In genomic region chr4:107987916-107988762, GRCh38 we compare ENCODE assay signal across 10 cellular contexts. TPM values are rescaled to one million over a fixed set of nuclear protein-coding genes. Genes with fewer than 3 reads are reported as not detected.
A peak's percentile ranks its signal among the peaks of the same experiment; 100 is the strongest.
DNase-seq lines count a peak whose midpoint lies in the region; ATAC-seq and TF ChIP-seq lines count a peak whose summit lies in the region.
"Had no signal": no experiment of that assay in that cellular context is flagged by ENCODE, and none has a peak within 500 bp of the region (broad histone marks: within the 10 kb centered on the region; RNA-seq: fewer than 3 reads in every experiment).

No MANE protein-coding gene starts in this region.

- H3K27me3 ChIP-seq in esophagus muscularis mucosa, result no peaks in the 10 kb centered on the region
- H3K27me3 ChIP-seq in gastrocnemius medialis, result no peaks in the 10 kb centered on the region

- WGBS in esophagus muscularis mucosa, result 88% methylated on average over 10 of the region's 10 CpGs

- BruUV-seq in Calu3 (replicated peaks; lab: Mats Ljungman, UMichigan) (TSS peak; percentile 37), OCI-LY7 (replicated peaks; lab: Mats Ljungman, UMichigan) (no TSS peak)

- H3K4me1 Mint-ChIP-seq in Calu3 (ENCODE audit: low read depth, unreplicated experiment), result peaks cover 19% of the 10 kb centered on the region

- TF ChIP-seq CTCF in Calu3 (IDR thresholded peaks at IDR 0.05; ENCODE audit: unreplicated experiment), result no peak
- TF ChIP-seq CTCF in OCI-LY7 (conservative IDR thresholded peaks at IDR 0.05; ENCODE audit: low read length), result no peak
- TF ChIP-seq CTCF in esophagus muscularis mucosa (IDR thresholded peaks at IDR 0.05), result no peak
- TF ChIP-seq CTCF in gastrocnemius medialis (IDR thresholded peaks at IDR 0.05 in 4 of 5, conservative IDR thresholded peaks at IDR 0.05 in 1 of 5), result no peak

- H3K9me2 ChIP-seq in OCI-LY7 (ENCODE audit: insufficient read depth, low read length), result no peaks in the 10 kb centered on the region

- peak overlapping the region; percentile 96 for H2AFZ ChIP-seq in OCI-LY7 (ENCODE audit: low read length)

- H3K4me1 ChIP-seq in OCI-LY7 (ENCODE audit: insufficient read depth, low read length, poor library complexity, severe bottlenecking) (peaks cover 29% of the 10 kb centered on the region), esophagus muscularis mucosa (peaks cover 0 to 53% (median 47%) of the 10 kb centered on the region in 4 donors), gastrocnemius medialis (peaks cover 22 to 31% of the 10 kb centered on the region in 2 donors)

- H3K4me3 Mint-ChIP-seq in Calu3 (ENCODE audit: low read depth, unreplicated experiment), result peak overlapping the region; percentile 86

- TF ChIP-seq POLR2A in esophagus muscularis mucosa (IDR thresholded peaks at IDR 0.05; ENCODE audit: low read depth) (no peak), gastrocnemius medialis (IDR thresholded peaks at IDR 0.05) (no peak)

- no peak overlapping the region for H3K27ac ChIP-seq in OCI-LY7 (ENCODE audit: low read depth, low read length, poor library complexity, severe bottlenecking)
- peak overlapping the region; percentile 92 to 98 (median 95) for H3K27ac ChIP-seq in esophagus muscularis mucosa (replicated peaks in 1 of 4)
- peak overlapping the region; percentile 92 to 99 (median 96) for H3K27ac ChIP-seq in gastrocnemius medialis

- H3K27me3 Mint-ChIP-seq in Calu3 (ENCODE audit: unreplicated experiment), result no peaks in the 10 kb centered on the region

- POLR2A ChIA-PET in OCI-LY7 (lab: Charles Lee), result interaction anchor here (0.5 kb wide), 1 partner anchor 44 kb away, joined by 4 read pairs; no protein-coding TSS in a partner anchor

- H3K4me2 ChIP-seq in OCI-LY7 (ENCODE audit: low read length), result peak overlapping the region; percentile 97

- H3K79me2 ChIP-seq in OCI-LY7 (ENCODE audit: insufficient read depth, low read depth, low read length), result peaks cover 34% of the 10 kb centered on the region

- H3K36me3 ChIP-seq in OCI-LY7 (ENCODE audit: insufficient read depth, low read length) (no peaks in the 10 kb centered on the region), esophagus muscularis mucosa (no peaks in the 10 kb centered on the region), gastrocnemius medialis (no peaks in the 10 kb centered on the region)

- peaks cover 34% of the 10 kb centered on the region for H3K36me3 Mint-ChIP-seq in Calu3 (ENCODE audit: insufficient read depth, unreplicated experiment)

- H4K20me1 ChIP-seq in OCI-LY7 (ENCODE audit: insufficient read depth, low read length), result peaks cover 17% of the 10 kb centered on the region

- TF ChIP-seq EP300 in esophagus muscularis mucosa (IDR thresholded peaks at IDR 0.05), result no peak

- in situ Hi-C loops in gastrocnemius medialis (cut with MboI; ENCODE audit: low sequenced_read_pairs in 4 of 4), result loop anchor here in 2 of 4 donors (10.0 kb wide), 1 partner anchor 53 kb away; the partner anchor contains the start of gene CYP2U1 (in 2 of the 2)

- no peak for ATAC-seq in gastrocnemius medialis
- ATAC-seq in HG03378 (IDR thresholded peaks at IDR 0.05; ENCODE audit: unreplicated experiment), result no peak
- ATAC-seq in GM19463 (IDR thresholded peaks at IDR 0.05; ENCODE audit: unreplicated experiment), result no peak
- ATAC-seq in GM19397 (IDR thresholded peaks at IDR 0.05; ENCODE audit: unreplicated experiment), result no peak

- CTCF ChIA-PET in Calu3 (lab: Charles Lee), result no interaction called here
- CTCF ChIA-PET in OCI-LY7 (lab: Charles Lee; ENCODE audit: unreplicated experiment), result no interaction called here

- peak; percentile 53 for DNase-seq in Calu3
- no peak for DNase-seq in OCI-LY7 (ENCODE audit: low spot score)
- DNase-seq in esophagus muscularis mucosa (ENCODE audit: extremely low spot score), result no peak
- no peak for DNase-seq in gastrocnemius medialis
- DNase-seq in NCI-H2107 treated with DMSO at 0.1 percent for 48 hours (lab: John Stamatoyannopoulos, UW; ENCODE audit: unreplicated experiment), result no peak
- DNase-seq: stimulated activated naive CD4-positive, alpha-beta T cell treated with Interleukin-2 at 50 U/mL for 16 hours had no signal

- no peaks in the 10 kb centered on the region for H3K9me3 Mint-ChIP-seq in Calu3 (ENCODE audit: low read depth, unreplicated experiment)
- H3K9me3 Mint-ChIP-seq: activated T-helper 1 cell treated with anti-CD3 and anti-CD28 coated beads, Interleukin-12 subunit alpha, Interleukin-12 subunit beta, Interleukin-2, Interleukin-4 antibody, amounts not matched to agents 30 ng/mL and 10 ng/mL and 1 ng/mL, durations not matched to agents 14 hours and 24 hours and 36 hours had no signal

- intact Hi-C loops in Calu3 (cut with micrococcal nuclease; ENCODE audit: unreplicated experiment), result no loop called here
- intact Hi-C loops in OCI-LY7 (cut with micrococcal nuclease; ENCODE audit: unreplicated experiment), result loop anchor here (2.0 kb wide), 2 partner anchors 47 to 55 kb away; no protein-coding TSS in a partner anchor
- intact Hi-C loops in esophagus muscularis mucosa (cut with DNase I), result no loop called here
- intact Hi-C loops in gastrocnemius medialis (cut with DNase I; ENCODE audit: low total_unique reads), result loop anchor here (5.0 kb wide), 3 partner anchors 166 to 1924 kb away; partner anchors contain the start of genes EGF, PAPSS1 and SGMS2

- no peaks in the 10 kb centered on the region for H3K9me3 ChIP-seq in OCI-LY7 (ENCODE audit: low read length)
- H3K9me3 ChIP-seq in esophagus muscularis mucosa, result no peaks in the 10 kb centered on the region
- H3K9me3 ChIP-seq in gastrocnemius medialis, result no peaks in the 10 kb centered on the region

- H3K27ac Mint-ChIP-seq in Calu3 (ENCODE audit: unreplicated experiment), result peak overlapping the region; percentile 45

- H3K4me3 ChIP-seq in OCI-LY7 (ENCODE audit: low read depth, low read length, poor library complexity, severe bottlenecking) (no peak overlapping the region), esophagus muscularis mucosa (peak overlapping the region in 3 of 4 donors; percentile 78 to 99 (median 94)), gastrocnemius medialis (peak overlapping the region; percentile 76 to 91 (median 90))

RNA-seq across cellular contexts. Expression of gene HADH, which starts 1.6 kb away (rescaled TPM):
- total RNA-seq in Calu3 (2022) (45.1 and 47.9 TPM in 2 replicates), OCI-LY7 (2022) (78.7 and 87.8 TPM in 2 replicates), esophagus muscularis mucosa (100 to 1,000 TPM in 3 of 4 donors, 10 to 100 TPM in 1; 60.8 to 176 (median 108) TPM), gastrocnemius medialis (100 to 1,000 TPM in 2 of 4 donors, 10 to 100 TPM in 2; 78.0 to 137 (median 105) TPM)
- total RNA-seq in OCI-LY7 (2014; rRNA removed; shearing (Covaris generic)), result 31.2 and 32.3 TPM in 2 replicates

RNA-seq across cellular contexts. Expression of gene CYP2U1, which starts 56.8 kb away (rescaled TPM):
- total RNA-seq in Calu3 (2022) (3.1 and 4.5 TPM in 2 replicates), OCI-LY7 (2022) (11.8 and 14.8 TPM in 2 replicates), esophagus muscularis mucosa (10 to 100 TPM; 17.7 to 36.6 (median 22.9) TPM), gastrocnemius medialis (1 to 10 TPM; 3.5 to 7.5 (median 4.0) TPM)
- total RNA-seq in OCI-LY7 (2014; rRNA removed; shearing (Covaris generic)), result 5.6 and 7.4 TPM in 2 replicates

Comparison
In these comparisons a context has a peak if more than half of its experiments do, and no peak if none do; other contexts are left out.
1. intact Hi-C loops: an anchor here in OCI-LY7 (2.0 kb wide) and gastrocnemius medialis (5.0 kb wide); none called in Calu3 and esophagus muscularis mucosa.